ENCODE assay signal across 1 cellular context in the genomic region with DNA sequence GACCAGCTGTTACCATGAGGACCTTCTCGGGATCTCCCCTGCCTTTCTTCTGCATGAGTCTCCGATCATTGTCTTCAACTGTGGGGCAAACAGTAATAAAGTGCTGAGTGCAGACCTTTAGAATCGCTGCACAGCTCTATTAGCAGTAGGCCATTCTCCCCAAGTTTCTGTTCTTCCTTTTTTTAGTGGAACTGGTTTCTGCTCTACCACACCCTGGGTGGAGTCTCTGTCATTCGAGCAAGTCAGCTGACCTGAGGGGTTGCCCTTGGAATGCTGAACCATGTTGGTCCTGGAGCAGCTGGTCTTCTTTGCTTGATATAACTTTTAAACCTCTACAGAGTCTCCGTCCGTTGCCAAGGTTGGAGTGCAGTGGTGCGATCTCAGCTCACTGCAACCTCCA.
TF ChIP-seq lines count a peak whose summit lies in the region.

No MANE protein-coding gene starts in this region.

TF ChIP-seq in A549, 52 proteins besides CTCF, POLR2A, EP300 and RAD21:
- TF ChIP-seq FOSB (CRISPR knock-in tag; IDR thresholded peaks at IDR 0.05) (no peak), HEYL (CRISPR knock-in tag; IDR thresholded peaks at IDR 0.05) (no peak), MAFK (IDR thresholded peaks at IDR 0.05; ENCODE audit: partially characterized antibody) (peak; percentile 32)
- TF ChIP-seq, protein P1, sequence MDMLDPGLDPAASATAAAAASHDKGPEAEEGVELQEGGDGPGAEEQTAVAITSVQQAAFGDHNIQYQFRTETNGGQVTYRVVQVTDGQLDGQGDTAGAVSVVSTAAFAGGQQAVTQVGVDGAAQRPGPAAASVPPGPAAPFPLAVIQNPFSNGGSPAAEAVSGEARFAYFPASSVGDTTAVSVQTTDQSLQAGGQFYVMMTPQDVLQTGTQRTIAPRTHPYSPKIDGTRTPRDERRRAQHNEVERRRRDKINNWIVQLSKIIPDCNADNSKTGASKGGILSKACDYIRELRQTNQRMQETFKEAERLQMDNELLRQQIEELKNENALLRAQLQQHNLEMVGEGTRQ (IDR thresholded peaks at IDR 0.05): no peak
